Comparison of ENCODE assay signal across 1 cellular context in the genomic region with DNA sequence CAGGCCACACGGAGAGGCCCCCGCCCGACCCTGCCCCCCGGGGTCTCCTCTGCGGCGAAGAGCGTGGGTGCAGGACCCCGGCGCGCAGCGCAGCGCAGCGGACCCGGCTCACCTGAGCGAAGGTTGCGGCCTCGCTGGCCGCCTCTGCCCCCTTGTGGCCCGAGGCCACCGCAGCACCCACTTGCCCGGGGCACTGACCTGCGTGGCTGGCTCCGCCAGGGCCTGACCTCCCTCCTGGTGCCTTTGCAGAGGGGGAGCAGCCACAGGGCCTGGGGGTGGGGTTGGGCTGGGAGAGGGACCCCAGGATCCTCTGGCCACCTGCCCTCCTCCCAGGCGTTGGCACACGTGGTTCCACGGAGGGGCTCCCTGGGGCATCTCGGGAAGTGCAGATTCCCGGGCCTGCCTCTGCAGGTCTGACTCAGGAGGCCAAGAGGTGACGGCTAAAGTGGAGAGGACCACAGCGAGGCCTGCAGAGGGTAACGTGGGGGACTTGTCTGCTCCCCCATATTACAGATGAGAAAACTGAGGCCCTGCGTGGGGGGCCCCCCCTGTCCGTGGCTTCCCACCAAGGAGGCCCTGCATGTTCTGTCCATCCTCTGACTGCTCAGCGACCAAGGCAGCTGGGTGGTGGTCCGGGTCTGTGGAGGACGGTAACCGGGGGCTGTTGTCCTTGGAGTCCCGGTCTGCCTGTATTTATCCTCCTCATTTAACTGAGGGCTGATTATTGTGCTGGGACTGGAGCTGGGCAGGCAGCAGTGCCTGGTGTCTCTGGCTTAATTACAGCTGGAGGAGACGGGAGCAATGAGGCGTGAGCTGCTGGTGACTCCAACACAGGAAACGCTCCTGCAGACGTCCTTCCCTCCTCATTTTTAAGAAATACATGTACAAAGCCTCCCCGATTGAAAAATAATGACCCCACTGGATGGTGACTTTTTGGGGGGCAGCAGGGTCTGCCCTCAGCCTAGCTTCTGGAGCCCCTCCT.
A peak's percentile ranks its signal among the peaks of the same experiment; 100 is the strongest.
TF ChIP-seq lines count a peak whose summit lies in the region.

No MANE protein-coding gene starts in this region.

TF ChIP-seq in K562, 482 proteins besides CTCF, POLR2A, EP300 and RAD21 (continued from another document and continues in another):
- TF ChIP-seq, protein P1, sequence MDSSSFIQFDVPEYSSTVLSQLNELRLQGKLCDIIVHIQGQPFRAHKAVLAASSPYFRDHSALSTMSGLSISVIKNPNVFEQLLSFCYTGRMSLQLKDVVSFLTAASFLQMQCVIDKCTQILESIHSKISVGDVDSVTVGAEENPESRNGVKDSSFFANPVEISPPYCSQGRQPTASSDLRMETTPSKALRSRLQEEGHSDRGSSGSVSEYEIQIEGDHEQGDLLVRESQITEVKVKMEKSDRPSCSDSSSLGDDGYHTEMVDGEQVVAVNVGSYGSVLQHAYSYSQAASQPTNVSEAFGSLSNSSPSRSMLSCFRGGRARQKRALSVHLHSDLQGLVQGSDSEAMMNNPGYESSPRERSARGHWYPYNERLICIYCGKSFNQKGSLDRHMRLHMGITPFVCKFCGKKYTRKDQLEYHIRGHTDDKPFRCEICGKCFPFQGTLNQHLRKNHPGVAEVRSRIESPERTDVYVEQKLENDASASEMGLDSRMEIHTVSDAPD (CRISPR knock-in tag; IDR thresholded peaks at IDR 0.05) = no peak
- TF ChIP-seq RHOXF2B (CRISPR knock-in tag; conservative IDR thresholded peaks at IDR 0.05) (no peak), SIN3B (IDR thresholded peaks at IDR 0.05; ENCODE audit: low read depth) (no peak), ZFX (CRISPR knock-in tag; IDR thresholded peaks at IDR 0.05) (peak; percentile 55), SAFB (IDR thresholded peaks at IDR 0.05; ENCODE audit: borderline replicate concordance, low read depth, low read length) (peak; percentile 87), RBM25 (IDR thresholded peaks at IDR 0.05; ENCODE audit: low read depth, low read length, severe bottlenecking) (peak; percentile 8), MAZ (CRISPR knock-in tag; conservative IDR thresholded peaks at IDR 0.05 in 1 of 2, IDR thresholded peaks at IDR 0.05 in 1 of 2) (peak; percentile 35 to 36; a peak in 1 of 4 replicates), RB1 (IDR thresholded peaks at IDR 0.05; ENCODE audit: low read depth) (0 out of 2 replicates have a peak, but pooled peaks have one; percentile 24), RBFOX2 (IDR thresholded peaks at IDR 0.05; ENCODE audit: low read depth, low read length) (no peak), NFIC (IDR thresholded peaks at IDR 0.05) (no peak), SMARCA5 (IDR thresholded peaks at IDR 0.05) (no peak), SMC3 (conservative IDR thresholded peaks at IDR 0.05; ENCODE audit: insufficient read depth, low read depth, low read length) (peak; percentile 64), CXXC5 (CRISPR knock-in tag; IDR thresholded peaks at IDR 0.05) (peak; percentile 54), KDM1A (IDR thresholded peaks at IDR 0.05) (peak in 1 of 2 experiments; percentile 47; a peak in 1 of 4 replicates), HNRNPL (IDR thresholded peaks at IDR 0.05; ENCODE audit: low read depth, low read length) (peak; percentile 57; the same call in 1 of the 2 replicates), FIP1L1 (IDR thresholded peaks at IDR 0.05; ENCODE audit: low read depth, low read length, poor library complexity, severe bottlenecking) (peak; percentile 31), NR3C1 (CRISPR knock-in tag; IDR thresholded peaks at IDR 0.05) (no peak), SP2 (IDR thresholded peaks at IDR 0.05; ENCODE audit: extremely low read depth, low read depth, low read length, poor library complexity, severe bottlenecking) (no peak), NFRKB (IDR thresholded peaks at IDR 0.05; ENCODE audit: low read depth) (no peak), STAG1 (CRISPR knock-in tag; IDR thresholded peaks at IDR 0.05; ENCODE audit: borderline replicate concordance) (peak; percentile 73; the same call in 1 of the 2 replicates)
- TF ChIP-seq, protein P2, sequence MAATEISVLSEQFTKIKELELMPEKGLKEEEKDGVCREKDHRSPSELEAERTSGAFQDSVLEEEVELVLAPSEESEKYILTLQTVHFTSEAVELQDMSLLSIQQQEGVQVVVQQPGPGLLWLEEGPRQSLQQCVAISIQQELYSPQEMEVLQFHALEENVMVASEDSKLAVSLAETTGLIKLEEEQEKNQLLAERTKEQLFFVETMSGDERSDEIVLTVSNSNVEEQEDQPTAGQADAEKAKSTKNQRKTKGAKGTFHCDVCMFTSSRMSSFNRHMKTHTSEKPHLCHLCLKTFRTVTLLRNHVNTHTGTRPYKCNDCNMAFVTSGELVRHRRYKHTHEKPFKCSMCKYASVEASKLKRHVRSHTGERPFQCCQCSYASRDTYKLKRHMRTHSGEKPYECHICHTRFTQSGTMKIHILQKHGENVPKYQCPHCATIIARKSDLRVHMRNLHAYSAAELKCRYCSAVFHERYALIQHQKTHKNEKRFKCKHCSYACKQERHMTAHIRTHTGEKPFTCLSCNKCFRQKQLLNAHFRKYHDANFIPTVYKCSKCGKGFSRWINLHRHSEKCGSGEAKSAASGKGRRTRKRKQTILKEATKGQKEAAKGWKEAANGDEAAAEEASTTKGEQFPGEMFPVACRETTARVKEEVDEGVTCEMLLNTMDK (IDR thresholded peaks at IDR 0.05; ENCODE audit: borderline replicate concordance, insufficient read depth, low read depth, low read length, poor library complexity, severe bottlenecking) = peak; percentile 88
- TF ChIP-seq, protein P3, sequence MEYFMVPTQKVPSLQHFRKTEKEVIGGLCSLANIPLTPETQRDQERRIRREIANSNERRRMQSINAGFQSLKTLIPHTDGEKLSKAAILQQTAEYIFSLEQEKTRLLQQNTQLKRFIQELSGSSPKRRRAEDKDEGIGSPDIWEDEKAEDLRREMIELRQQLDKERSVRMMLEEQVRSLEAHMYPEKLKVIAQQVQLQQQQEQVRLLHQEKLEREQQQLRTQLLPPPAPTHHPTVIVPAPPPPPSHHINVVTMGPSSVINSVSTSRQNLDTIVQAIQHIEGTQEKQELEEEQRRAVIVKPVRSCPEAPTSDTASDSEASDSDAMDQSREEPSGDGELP (CRISPR knock-in tag; IDR thresholded peaks at IDR 0.05; ENCODE audit: borderline replicate concordance) = 0 out of 2 replicates have a peak, but pooled peaks have one; percentile 23
- TF ChIP-seq, protein P4, sequence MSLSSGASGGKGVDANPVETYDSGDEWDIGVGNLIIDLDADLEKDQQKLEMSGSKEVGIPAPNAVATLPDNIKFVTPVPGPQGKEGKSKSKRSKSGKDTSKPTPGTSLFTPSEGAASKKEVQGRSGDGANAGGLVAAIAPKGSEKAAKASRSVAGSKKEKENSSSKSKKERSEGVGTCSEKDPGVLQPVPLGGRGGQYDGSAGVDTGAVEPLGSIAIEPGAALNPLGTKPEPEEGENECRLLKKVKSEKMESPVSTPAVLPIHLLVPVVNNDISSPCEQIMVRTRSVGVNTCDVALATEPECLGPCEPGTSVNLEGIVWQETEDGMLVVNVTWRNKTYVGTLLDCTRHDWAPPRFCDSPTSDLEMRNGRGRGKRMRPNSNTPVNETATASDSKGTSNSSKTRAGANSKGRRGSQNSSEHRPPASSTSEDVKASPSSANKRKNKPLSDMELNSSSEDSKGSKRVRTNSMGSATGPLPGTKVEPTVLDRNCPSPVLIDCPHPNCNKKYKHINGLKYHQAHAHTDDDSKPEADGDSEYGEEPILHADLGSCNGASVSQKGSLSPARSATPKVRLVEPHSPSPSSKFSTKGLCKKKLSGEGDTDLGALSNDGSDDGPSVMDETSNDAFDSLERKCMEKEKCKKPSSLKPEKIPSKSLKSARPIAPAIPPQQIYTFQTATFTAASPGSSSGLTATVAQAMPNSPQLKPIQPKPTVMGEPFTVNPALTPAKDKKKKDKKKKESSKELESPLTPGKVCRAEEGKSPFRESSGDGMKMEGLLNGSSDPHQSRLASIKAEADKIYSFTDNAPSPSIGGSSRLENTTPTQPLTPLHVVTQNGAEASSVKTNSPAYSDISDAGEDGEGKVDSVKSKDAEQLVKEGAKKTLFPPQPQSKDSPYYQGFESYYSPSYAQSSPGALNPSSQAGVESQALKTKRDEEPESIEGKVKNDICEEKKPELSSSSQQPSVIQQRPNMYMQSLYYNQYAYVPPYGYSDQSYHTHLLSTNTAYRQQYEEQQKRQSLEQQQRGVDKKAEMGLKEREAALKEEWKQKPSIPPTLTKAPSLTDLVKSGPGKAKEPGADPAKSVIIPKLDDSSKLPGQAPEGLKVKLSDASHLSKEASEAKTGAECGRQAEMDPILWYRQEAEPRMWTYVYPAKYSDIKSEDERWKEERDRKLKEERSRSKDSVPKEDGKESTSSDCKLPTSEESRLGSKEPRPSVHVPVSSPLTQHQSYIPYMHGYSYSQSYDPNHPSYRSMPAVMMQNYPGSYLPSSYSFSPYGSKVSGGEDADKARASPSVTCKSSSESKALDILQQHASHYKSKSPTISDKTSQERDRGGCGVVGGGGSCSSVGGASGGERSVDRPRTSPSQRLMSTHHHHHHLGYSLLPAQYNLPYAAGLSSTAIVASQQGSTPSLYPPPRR (CRISPR knock-in tag; IDR thresholded peaks at IDR 0.05; ENCODE audit: borderline replicate concordance) = no peak
- TF ChIP-seq, protein P5, sequence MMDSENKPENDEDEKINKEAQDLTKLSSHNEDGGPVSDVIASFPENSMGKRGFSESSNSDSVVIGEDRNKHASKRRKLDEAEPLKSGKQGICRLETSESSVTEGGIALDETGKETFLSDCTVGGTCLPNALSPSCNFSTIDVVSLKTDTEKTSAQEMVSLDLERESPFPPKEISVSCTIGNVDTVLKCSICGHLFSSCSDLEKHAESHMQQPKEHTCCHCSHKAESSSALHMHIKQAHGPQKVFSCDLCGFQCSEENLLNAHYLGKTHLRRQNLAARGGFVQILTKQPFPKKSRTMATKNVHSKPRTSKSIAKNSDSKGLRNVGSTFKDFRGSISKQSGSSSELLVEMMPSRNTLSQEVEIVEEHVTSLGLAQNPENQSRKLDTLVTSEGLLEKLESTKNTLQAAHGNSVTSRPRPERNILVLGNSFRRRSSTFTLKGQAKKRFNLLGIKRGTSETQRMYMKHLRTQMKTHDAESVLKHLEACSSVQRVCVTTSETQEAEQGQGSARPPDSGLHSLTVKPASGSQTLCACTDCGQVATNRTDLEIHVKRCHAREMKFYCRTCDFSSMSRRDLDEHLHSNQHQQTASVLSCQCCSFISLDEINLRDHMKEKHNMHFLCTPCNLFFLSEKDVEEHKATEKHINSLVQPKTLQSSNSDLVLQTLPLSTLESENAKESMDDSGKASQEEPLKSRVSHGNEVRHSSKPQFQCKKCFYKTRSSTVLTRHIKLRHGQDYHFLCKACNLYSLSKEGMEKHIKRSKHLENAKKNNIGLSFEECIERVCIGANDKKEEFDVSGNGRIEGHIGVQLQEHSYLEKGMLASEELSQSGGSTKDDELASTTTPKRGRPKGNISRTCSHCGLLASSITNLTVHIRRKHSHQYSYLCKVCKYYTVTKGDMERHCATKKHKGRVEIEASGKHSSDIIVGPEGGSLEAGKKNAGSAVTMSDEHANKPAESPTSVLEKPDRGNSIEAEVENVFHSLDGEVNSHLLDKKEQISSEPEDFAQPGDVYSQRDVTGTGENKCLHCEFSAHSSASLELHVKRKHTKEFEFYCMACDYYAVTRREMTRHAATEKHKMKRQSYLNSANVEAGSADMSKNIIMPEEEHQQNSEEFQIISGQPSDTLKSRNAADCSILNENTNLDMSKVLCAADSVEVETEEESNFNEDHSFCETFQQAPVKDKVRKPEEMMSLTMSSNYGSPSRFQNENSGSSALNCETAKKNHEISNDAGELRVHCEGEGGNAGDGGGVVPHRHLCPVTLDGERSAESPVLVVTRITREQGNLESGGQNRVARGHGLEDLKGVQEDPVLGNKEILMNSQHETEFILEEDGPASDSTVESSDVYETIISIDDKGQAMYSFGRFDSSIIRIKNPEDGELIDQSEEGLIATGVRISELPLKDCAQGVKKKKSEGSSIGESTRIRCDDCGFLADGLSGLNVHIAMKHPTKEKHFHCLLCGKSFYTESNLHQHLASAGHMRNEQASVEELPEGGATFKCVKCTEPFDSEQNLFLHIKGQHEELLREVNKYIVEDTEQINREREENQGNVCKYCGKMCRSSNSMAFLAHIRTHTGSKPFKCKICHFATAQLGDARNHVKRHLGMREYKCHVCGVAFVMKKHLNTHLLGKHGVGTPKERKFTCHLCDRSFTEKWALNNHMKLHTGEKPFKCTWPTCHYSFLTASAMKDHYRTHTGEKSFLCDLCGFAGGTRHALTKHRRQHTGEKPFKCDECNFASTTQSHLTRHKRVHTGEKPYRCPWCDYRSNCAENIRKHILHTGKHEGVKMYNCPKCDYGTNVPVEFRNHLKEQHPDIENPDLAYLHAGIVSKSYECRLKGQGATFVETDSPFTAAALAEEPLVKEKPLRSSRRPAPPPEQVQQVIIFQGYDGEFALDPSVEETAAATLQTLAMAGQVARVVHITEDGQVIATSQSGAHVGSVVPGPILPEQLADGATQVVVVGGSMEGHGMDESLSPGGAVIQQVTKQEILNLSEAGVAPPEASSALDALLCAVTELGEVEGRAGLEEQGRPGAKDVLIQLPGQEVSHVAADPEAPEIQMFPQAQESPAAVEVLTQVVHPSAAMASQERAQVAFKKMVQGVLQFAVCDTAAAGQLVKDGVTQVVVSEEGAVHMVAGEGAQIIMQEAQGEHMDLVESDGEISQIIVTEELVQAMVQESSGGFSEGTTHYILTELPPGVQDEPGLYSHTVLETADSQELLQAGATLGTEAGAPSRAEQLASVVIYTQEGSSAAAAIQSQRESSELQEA (IDR thresholded peaks at IDR 0.05; ENCODE audit: low read depth) = no peak
- TF ChIP-seq, protein P6, sequence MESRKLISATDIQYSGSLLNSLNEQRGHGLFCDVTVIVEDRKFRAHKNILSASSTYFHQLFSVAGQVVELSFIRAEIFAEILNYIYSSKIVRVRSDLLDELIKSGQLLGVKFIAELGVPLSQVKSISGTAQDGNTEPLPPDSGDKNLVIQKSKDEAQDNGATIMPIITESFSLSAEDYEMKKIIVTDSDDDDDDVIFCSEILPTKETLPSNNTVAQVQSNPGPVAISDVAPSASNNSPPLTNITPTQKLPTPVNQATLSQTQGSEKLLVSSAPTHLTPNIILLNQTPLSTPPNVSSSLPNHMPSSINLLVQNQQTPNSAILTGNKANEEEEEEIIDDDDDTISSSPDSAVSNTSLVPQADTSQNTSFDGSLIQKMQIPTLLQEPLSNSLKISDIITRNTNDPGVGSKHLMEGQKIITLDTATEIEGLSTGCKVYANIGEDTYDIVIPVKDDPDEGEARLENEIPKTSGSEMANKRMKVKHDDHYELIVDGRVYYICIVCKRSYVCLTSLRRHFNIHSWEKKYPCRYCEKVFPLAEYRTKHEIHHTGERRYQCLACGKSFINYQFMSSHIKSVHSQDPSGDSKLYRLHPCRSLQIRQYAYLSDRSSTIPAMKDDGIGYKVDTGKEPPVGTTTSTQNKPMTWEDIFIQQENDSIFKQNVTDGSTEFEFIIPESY (CRISPR knock-in tag; IDR thresholded peaks at IDR 0.05) = peak; percentile 75; the same call in 1 of the 2 replicates
- TF ChIP-seq, protein P7, sequence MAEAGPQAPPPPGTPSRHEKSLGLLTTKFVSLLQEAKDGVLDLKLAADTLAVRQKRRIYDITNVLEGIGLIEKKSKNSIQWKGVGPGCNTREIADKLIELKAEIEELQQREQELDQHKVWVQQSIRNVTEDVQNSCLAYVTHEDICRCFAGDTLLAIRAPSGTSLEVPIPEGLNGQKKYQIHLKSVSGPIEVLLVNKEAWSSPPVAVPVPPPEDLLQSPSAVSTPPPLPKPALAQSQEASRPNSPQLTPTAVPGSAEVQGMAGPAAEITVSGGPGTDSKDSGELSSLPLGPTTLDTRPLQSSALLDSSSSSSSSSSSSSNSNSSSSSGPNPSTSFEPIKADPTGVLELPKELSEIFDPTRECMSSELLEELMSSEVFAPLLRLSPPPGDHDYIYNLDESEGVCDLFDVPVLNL (CRISPR knock-in tag; IDR thresholded peaks at IDR 0.05; ENCODE audit: low read depth) = no peak
- TF ChIP-seq, protein P8, sequence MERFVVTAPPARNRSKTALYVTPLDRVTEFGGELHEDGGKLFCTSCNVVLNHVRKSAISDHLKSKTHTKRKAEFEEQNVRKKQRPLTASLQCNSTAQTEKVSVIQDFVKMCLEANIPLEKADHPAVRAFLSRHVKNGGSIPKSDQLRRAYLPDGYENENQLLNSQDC (CRISPR knock-in tag; IDR thresholded peaks at IDR 0.05) = no peak
- TF ChIP-seq, protein P9, sequence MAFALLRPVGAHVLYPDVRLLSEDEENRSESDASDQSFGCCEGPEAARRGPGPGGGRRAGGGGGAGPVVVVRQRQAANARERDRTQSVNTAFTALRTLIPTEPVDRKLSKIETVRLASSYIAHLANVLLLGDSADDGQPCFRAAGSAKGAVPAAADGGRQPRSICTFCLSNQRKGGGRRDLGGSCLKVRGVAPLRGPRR (CRISPR knock-in tag; IDR thresholded peaks at IDR 0.05) = no peak
